In the genomic region with DNA sequence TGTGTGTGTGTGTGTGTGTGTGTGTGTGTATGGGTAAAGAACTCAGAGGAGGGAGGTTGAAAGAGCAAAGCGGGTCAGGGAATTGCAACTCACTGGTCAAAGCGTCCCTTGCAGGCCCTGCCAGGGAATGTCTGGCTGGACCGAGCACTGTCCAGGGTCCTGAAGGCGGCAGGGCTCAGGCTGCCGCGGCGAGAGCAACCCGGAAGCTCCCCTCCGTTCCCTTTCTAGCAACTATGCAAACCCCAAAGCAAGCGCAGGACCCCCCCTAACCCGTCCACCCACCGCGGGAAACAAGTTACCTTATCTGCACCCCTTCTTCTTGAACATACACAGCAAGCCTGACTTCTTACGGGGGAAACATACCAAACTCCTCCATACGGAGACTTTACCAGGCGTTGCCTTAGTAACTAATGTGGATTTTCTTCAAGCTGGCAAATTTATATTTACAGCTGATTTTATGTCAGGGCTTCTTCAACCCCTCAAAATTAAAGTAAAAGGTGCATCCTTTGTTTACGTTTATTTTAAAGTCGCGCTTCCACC, we compare ENCODE assay signal across 8 cellular contexts. TPM values are rescaled to one million over a fixed set of nuclear protein-coding genes. Genes with fewer than 3 reads are reported as not detected.
DNase-seq lines count a peak whose midpoint lies in the region; ATAC-seq and TF ChIP-seq lines count a peak whose summit lies in the region.

No MANE protein-coding gene starts in this region.

- H3K27me3 Mint-ChIP-seq in activated B cell treated with CpG ODN at 0.5 μM for 24 hours: peaks cover 52% of the 10 kb centered on the region
- H3K27me3 Mint-ChIP-seq in mesothelial cell of epicardium (ENCODE audit: low read depth): peaks cover 81% of the 10 kb centered on the region

- H3K4me3 ChIP-seq in thoracic aorta: peak overlapping the region; percentile 41

- H3K36me3 Mint-ChIP-seq in activated B cell treated with CpG ODN at 0.5 μM for 24 hours (ENCODE audit: low read depth): no peaks in the 10 kb centered on the region
- H3K36me3 Mint-ChIP-seq in mesothelial cell of epicardium: no peaks in the 10 kb centered on the region

- H3K27ac ChIP-seq in thoracic aorta: no peak overlapping the region

- POLR2A ChIA-PET in activated B cell treated with CpG ODN at 0.5 μM for 24 hours (lab: Charles Lee): no interaction called here

- H3K27ac Mint-ChIP-seq in activated B cell treated with CpG ODN at 0.5 μM for 24 hours: no peak overlapping the region
- no peak overlapping the region for H3K27ac Mint-ChIP-seq in mesothelial cell of epicardium

- no peaks in the 10 kb centered on the region for H3K27me3 ChIP-seq in thoracic aorta (replicated peaks; ENCODE audit: insufficient read depth)

- CTCF ChIA-PET in activated B cell treated with CpG ODN at 0.5 μM for 24 hours (lab: Charles Lee): no interaction called here

- peak; percentile 64 for ATAC-seq in HG03442 (IDR thresholded peaks at IDR 0.05; ENCODE audit: unreplicated experiment)
- ATAC-seq in activated B cell treated with CpG ODN at 0.5 μM for 24 hours (ENCODE audit: low read depth): peak; percentile 54
- ATAC-seq in thoracic aorta (ENCODE audit: insufficient number of reproducible peaks, low FRiP score, low read depth): no peak
- no peak for ATAC-seq in GM18858 (IDR thresholded peaks at IDR 0.05; ENCODE audit: unreplicated experiment)

- no peaks in the 10 kb centered on the region for H3K36me3 ChIP-seq in thoracic aorta

- H3K4me3 Mint-ChIP-seq in activated B cell treated with CpG ODN at 0.5 μM for 24 hours (no peak overlapping the region), mesothelial cell of epicardium (no peak overlapping the region)

- no peaks in the 10 kb centered on the region for H3K9me3 ChIP-seq in thoracic aorta

- H3K4me1 Mint-ChIP-seq in activated B cell treated with CpG ODN at 0.5 μM for 24 hours: peaks cover 2% of the 10 kb centered on the region
- peaks cover 2% of the 10 kb centered on the region for H3K4me1 Mint-ChIP-seq in mesothelial cell of epicardium

- H3K9me3 Mint-ChIP-seq in activated B cell treated with CpG ODN at 0.5 μM for 24 hours (no peaks in the 10 kb centered on the region), mesothelial cell of epicardium (no peaks in the 10 kb centered on the region)

- TF ChIP-seq CTCF in activated B cell treated with CpG ODN at 0.5 μM for 24 hours (IDR thresholded peaks at IDR 0.05) (no peak), mesothelial cell of epicardium (IDR thresholded peaks at IDR 0.05; ENCODE audit: unreplicated experiment) (no peak), thoracic aorta (IDR thresholded peaks at IDR 0.05) (no peak)

- peak; percentile 7 to 8 for DNase-seq in activated CD4-positive, alpha-beta T cell treated with anti-CD3 and anti-CD28 coated beads for 24 hours (ENCODE audit: low read depth in 2 of 2)
- no peak for DNase-seq in activated CD4-positive, alpha-beta T cell treated with anti-CD3 and anti-CD28 coated beads for 1 hour
- DNase-seq in activated B cell treated with CpG ODN at 0.5 μM for 24 hours (peak; percentile 25), epidermal melanocyte (ENCODE audit: insufficient read length, low spot score) (peak; percentile 59), mesothelial cell of epicardium (ENCODE audit: low spot score in 2 of 2, unreplicated experiment in 2 of 2) (peak; percentile 72 to 87), thoracic aorta (ENCODE audit: low spot score) (no peak)

- intact Hi-C loops in activated B cell treated with CpG ODN at 0.5 μM for 24 hours (cut with micrococcal nuclease): no loop called here

- H3K4me1 ChIP-seq in thoracic aorta (ENCODE audit: control insufficient read depth in 1 of 2, low read depth in 2 of 2): no peaks in the 10 kb centered on the region

RNA-seq across cellular contexts. Expression of gene GRM1, which starts 0.5 kb away (rescaled TPM):
- not detected in 2 replicates for total RNA-seq in activated B cell treated with CpG ODN at 0.5 μM for 24 hours
- 0.11 to 0.16 TPM in 2 of 3 replicates, not detected in the other for total RNA-seq in mesothelial cell of epicardium
- under 1 TPM in 1 of 2 donors, not detected in 1; 0.54 TPM for total RNA-seq in thoracic aorta

Comparison
In these comparisons a context has a peak if more than half of its experiments do, and no peak if none do; other contexts are left out.
1. DNase-seq: peak in activated CD4-positive, alpha-beta T cell treated with anti-CD3 and anti-CD28 coated beads for 24 hours (2 of 2), activated B cell treated with CpG ODN at 0.5 μM for 24 hours (single experiment), epidermal melanocyte (single experiment) and mesothelial cell of epicardium (2 of 2); none in activated CD4-positive, alpha-beta T cell treated with anti-CD3 and anti-CD28 coated beads for 1 hour (single experiment) and thoracic aorta (single experiment).
2. ATAC-seq: peak in HG03442 (single experiment) and activated B cell treated with CpG ODN at 0.5 μM for 24 hours (single experiment); none in thoracic aorta (single experiment) and GM18858 (single experiment).